Comparison of ENCODE assay signal across 8 cellular contexts in genomic region chr4:1009647-1010521, GRCh38. TPM values are rescaled to one million over a fixed set of nuclear protein-coding genes. Genes with fewer than 3 reads are reported as not detected.
A peak's percentile ranks its signal among the peaks of the same experiment; 100 is the strongest.
DNase-seq lines count a peak whose midpoint lies in the region; ATAC-seq and TF ChIP-seq lines count a peak whose summit lies in the region.

No MANE protein-coding gene starts in this region.

- no peaks in the 10 kb centered on the region for H4K20me1 ChIP-seq in hepatocyte (ENCODE audit: insufficient read depth, poor library complexity, severe bottlenecking)

- no peaks in the 10 kb centered on the region for H3K9me2 ChIP-seq in hepatocyte (replicated peaks; ENCODE audit: insufficient read depth)

- peak; percentile 38 for ATAC-seq in HG03432 (IDR thresholded peaks at IDR 0.05; ENCODE audit: unreplicated experiment)
- ATAC-seq in GM21390 (IDR thresholded peaks at IDR 0.05; ENCODE audit: unreplicated experiment), result no peak

- no peaks in the 10 kb centered on the region for H3K9me3 ChIP-seq in hepatocyte (ENCODE audit: low read depth)

- H3K4me1 ChIP-seq in hepatocyte (ENCODE audit: insufficient read depth), result peaks cover 11% of the 10 kb centered on the region

- TF ChIP-seq CTCF in hepatocyte (IDR thresholded peaks at IDR 0.05; ENCODE audit: poor library complexity), result peak; percentile 5
- no peak for TF ChIP-seq CTCF in retinal pigment epithelial cell (conservative IDR thresholded peaks at IDR 0.05; ENCODE audit: low read depth, low read length)

- H3K79me2 ChIP-seq in hepatocyte, result peaks cover 5% of the 10 kb centered on the region

- H3K4me3 ChIP-seq in hepatocyte (peak overlapping the region; percentile 95), retinal pigment epithelial cell (ENCODE audit: low read length) (peak overlapping the region; percentile 48)

- H3K4me2 ChIP-seq in hepatocyte, result peak overlapping the region; percentile 100

- peaks cover 24% of the 10 kb centered on the region for H3K27me3 ChIP-seq in hepatocyte

- DNase-seq in NCI-H2171 treated with DMSO at 0.1 percent for 48 hours (lab: John Stamatoyannopoulos, UW) (peak; percentile 26), NCI-H2171 (lab: John Stamatoyannopoulos, UW) (no peak), T-helper 1 cell (peak; percentile 59 to 82 (median 69)), amniotic stem cell (lab: John Stamatoyannopoulos, UW) (peak; percentile 27), hepatocyte (ENCODE audit: low spot score) (peak; percentile 93), retinal pigment epithelial cell (ENCODE audit: low read depth) (no peak)

- H3K36me3 ChIP-seq in hepatocyte (replicated peaks; ENCODE audit: insufficient read depth, low read depth), result no peaks in the 10 kb centered on the region

- peak overlapping the region; percentile 71 for H2AFZ ChIP-seq in hepatocyte

- 5% methylated on average over 56 of the region's 107 CpGs for WGBS in hepatocyte (ENCODE audit: low lambda C conversion rate, missing lambda C conversion rate)

- H3K27ac ChIP-seq in hepatocyte, result peak overlapping the region; percentile 88

RNA-seq across cellular contexts. Expression of gene FGFRL1, which starts 1.5 kb away (rescaled TPM):
- 23.1 and 28.1 TPM in 2 replicates for total RNA-seq in hepatocyte
- polyA plus RNA-seq in hepatocyte, result 27.8 and 34.0 TPM in 2 replicates

RNA-seq across cellular contexts. Expression of gene SLC26A1, which starts 16.7 kb away (rescaled TPM):
- 11.9 and 12.6 TPM in 2 replicates for total RNA-seq in hepatocyte
- 9.0 and 9.1 TPM in 2 replicates for polyA plus RNA-seq in hepatocyte

RNA-seq across cellular contexts. Expression of gene IDUA, which starts 23.0 kb away (rescaled TPM):
- 13.1 and 15.5 TPM in 2 replicates for total RNA-seq in hepatocyte
- polyA plus RNA-seq in hepatocyte, result 82.6 and 103 TPM in 2 replicates

RNA-seq across cellular contexts. Expression of gene DGKQ, which starts 36.5 kb away (rescaled TPM):
- total RNA-seq in hepatocyte, result 13.8 and 17.4 TPM in 2 replicates
- polyA plus RNA-seq in hepatocyte, result 20.7 and 21.1 TPM in 2 replicates

Comparison
In these comparisons a context has a peak if more than half of its experiments do, and no peak if none do; other contexts are left out.
1. DNase-seq: peak in NCI-H2171 treated with DMSO at 0.1 percent for 48 hours (single experiment), T-helper 1 cell (5 of 5), amniotic stem cell (single experiment) and hepatocyte (single experiment); none in NCI-H2171 (single experiment) and retinal pigment epithelial cell (single experiment).